In genomic region chr1:77412794-77413530, GRCh38 we compare ENCODE assay signal across 8 cellular contexts.
DNase-seq lines count a peak whose midpoint lies in the region; ATAC-seq lines count a peak whose summit lies in the region.
"Had no signal": no experiment of that assay in that cellular context is flagged by ENCODE, and none has a peak within 500 bp of the region (broad histone marks: within the 10 kb centered on the region; RNA-seq: fewer than 3 reads in every experiment).

No MANE protein-coding gene starts in this region.

- H3K27me3 Mint-ChIP-seq in naive thymus-derived CD8-positive, alpha-beta T cell = peaks cover 0 to 6% (median 0%) of the 10 kb centered on the region in 5 donors

- H3K9me3 Mint-ChIP-seq in naive thymus-derived CD8-positive, alpha-beta T cell = peaks cover 0 to 15% (median 3%) of the 10 kb centered on the region in 9 donors

- peak overlapping the region; percentile 38 to 87 (median 80) for H3K27ac Mint-ChIP-seq in naive thymus-derived CD8-positive, alpha-beta T cell

- DNase-seq in M059J (ENCODE audit: low read depth) = peak; percentile 62
- DNase-seq in naive thymus-derived CD8-positive, alpha-beta T cell = no peak
- DNase-seq in C1 segment of cervical spinal cord (lab: John Stamatoyannopoulos, UW) = no peak
- no peak for DNase-seq in stimulated activated CD4-positive, alpha-beta T cell treated with anti-CD3 and anti-CD28 coated beads, Interleukin-15, amount 100 ng/mL, for 24 hours
- no peak for DNase-seq in activated CD8-positive, alpha-beta memory T cell treated with anti-CD3 and anti-CD28 coated beads, Interleukin-2, amount 50 U/mL, for 4 hours
- DNase-seq: GOT3 had no signal

- H3K4me1 Mint-ChIP-seq in naive thymus-derived CD8-positive, alpha-beta T cell = peaks cover 19 to 29% (median 21%) of the 10 kb centered on the region in 4 donors

- POLR2A ChIA-PET in naive thymus-derived CD8-positive, alpha-beta T cell (lab: Charles Lee) = interaction anchor here (0.8 to 1.1 kb wide), 2 partner anchors 8 to 25 kb away, joined by 3 to 5 read pairs; no protein-coding TSS in a partner anchor

- H3K4me3 Mint-ChIP-seq in naive thymus-derived CD8-positive, alpha-beta T cell = peak overlapping the region in 9 of 10 donors; percentile 3 to 81 (median 54)

- ATAC-seq in GM19043 (IDR thresholded peaks at IDR 0.05; ENCODE audit: low read depth, unreplicated experiment) (peak; percentile 41), HG02678 (IDR thresholded peaks at IDR 0.05; ENCODE audit: unreplicated experiment) (peak; percentile 39)
- no peak for ATAC-seq in naive thymus-derived CD8-positive, alpha-beta T cell

- H3K36me3 Mint-ChIP-seq in naive thymus-derived CD8-positive, alpha-beta T cell = peaks cover 31 to 46% (median 33%) of the 10 kb centered on the region in 3 donors

Comparison
In these comparisons a context has a peak if more than half of its experiments do, and no peak if none do; other contexts are left out.
1. ATAC-seq: peak in GM19043 (single experiment) and HG02678 (single experiment); none in naive thymus-derived CD8-positive, alpha-beta T cell (0 of 2).